10 cellular contexts compared by ENCODE assay signal in genomic region chr18:44537521-44537920, GRCh38.
DNase-seq lines count a peak whose midpoint lies in the region; ATAC-seq and TF ChIP-seq lines count a peak whose summit lies in the region.
"Had no signal": no experiment of that assay in that cellular context is flagged by ENCODE, and none has a peak within 500 bp of the region (broad histone marks: within the 10 kb centered on the region; RNA-seq: fewer than 3 reads in every experiment).

No MANE protein-coding gene starts in this region.

- H3K9me3 ChIP-seq in BE2C (no peaks in the 10 kb centered on the region), mesodermal cell (ENCODE audit: control insufficient read depth, low read length) (no peaks in the 10 kb centered on the region)

- H3K4me3 ChIP-seq in BE2C (ENCODE audit: low read depth, low read length) (no peak overlapping the region), mesodermal cell (ENCODE audit: extremely low read depth, insufficient read depth, low read length, poor library complexity, severe bottlenecking) (no peak overlapping the region)

- DNase-seq in BE2C = peak; percentile 34
- peak; percentile 77 for DNase-seq in NCI-H226
- DNase-seq in dedifferentiated amniotic fluid mesenchymal stem cell (ENCODE audit: extremely low spot score) = peak; percentile 90
- DNase-seq in MV-4-11 (lab: John Stamatoyannopoulos, UW) = no peak
- DNase-seq: activated T-cell treated with anti-CD3 and anti-CD28 coated beads, Interleukin-2, amount 50 U/mL, for 72 hours; NCI-H526 treated with DMSO at 0.1 percent for 48 hours had no signal

- TF ChIP-seq CTCF in BE2C (IDR thresholded peaks at IDR 0.05; ENCODE audit: low read depth, low read length) = no peak

- 54 to 56% methylated on average over 1 to 2 of the region's 2 CpGs for WGBS in mesodermal cell (ENCODE audit: insufficient coverage in 2 of 2), 2 experiments

- H3K27ac ChIP-seq in mesodermal cell (ENCODE audit: low read depth, low read length, severe bottlenecking) = peak overlapping the region; percentile 5

- H3K27me3 ChIP-seq in BE2C = no peaks in the 10 kb centered on the region

- H3K36me3 ChIP-seq in BE2C = no peaks in the 10 kb centered on the region
- H3K36me3 ChIP-seq in mesodermal cell (ENCODE audit: control insufficient read depth, insufficient read depth, low read length) = no peaks in the 10 kb centered on the region

- ATAC-seq in GM18867 (IDR thresholded peaks at IDR 0.05; ENCODE audit: unreplicated experiment) = no peak
- no peak for ATAC-seq in HG03039 (IDR thresholded peaks at IDR 0.05; ENCODE audit: unreplicated experiment)
- ATAC-seq in HG03025 (IDR thresholded peaks at IDR 0.05; ENCODE audit: low FRiP score, unreplicated experiment) = no peak
- ATAC-seq: activated T-cell treated with anti-CD3 and anti-CD28 coated beads, Interleukin-2, amount 50 U/mL, for 72 hours had no signal

- H3K4me1 ChIP-seq in BE2C = no peaks in the 10 kb centered on the region
- H3K4me1 ChIP-seq in mesodermal cell (ENCODE audit: control insufficient read depth, insufficient read depth, low read length, poor library complexity, severe bottlenecking) = peaks cover 5% of the 10 kb centered on the region
